27 cellular contexts compared by ENCODE assay signal in the genomic region with DNA sequence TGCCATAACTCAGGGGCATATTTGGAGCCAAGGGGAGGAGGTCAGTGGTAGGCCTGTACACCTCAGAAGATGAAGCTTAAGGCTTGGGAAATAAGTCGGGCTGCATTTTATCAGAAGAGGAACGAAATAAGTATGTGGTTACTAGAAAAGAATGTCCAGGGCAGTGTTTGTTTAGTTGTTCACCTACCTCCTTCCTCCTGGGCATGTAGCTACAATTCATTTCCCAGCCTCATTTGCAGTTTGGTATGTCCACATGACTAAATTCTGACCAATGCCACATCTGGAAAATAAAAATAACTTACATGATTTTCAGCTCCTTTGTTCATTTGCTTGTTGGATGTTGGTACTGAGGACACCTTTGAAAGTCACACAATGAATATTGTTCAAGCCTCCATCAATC.
"Had no signal": no experiment of that assay in that cellular context is flagged by ENCODE, and none has a peak within 500 bp of the region (broad histone marks: within the 10 kb centered on the region; RNA-seq: fewer than 3 reads in every experiment).

No MANE protein-coding gene starts in this region.

- H3K36me3 ChIP-seq: ascending aorta, brain microvascular endothelial cell, cardiac muscle cell, SJSA1 had no signal

- H2AFZ ChIP-seq: PC-9 had no signal

- H3K27me3 ChIP-seq: ascending aorta, brain microvascular endothelial cell, cardiac muscle cell, SJSA1 had no signal

- ATAC-seq: activated CD8-positive, alpha-beta T cell treated with anti-CD3 and anti-CD28 coated beads, Interleukin-2, amount 10 ng/mL, durations not matched to agents 7 days and 5 days had no signal

- H3K27ac ChIP-seq: ascending aorta, brain microvascular endothelial cell, cardiac muscle cell, PC-9, RWPE1, SJSA1 had no signal

- H3K9me3 ChIP-seq: ascending aorta, SJSA1 had no signal

- H3K4me1 ChIP-seq: ascending aorta, SJSA1 had no signal

- FAIRE-seq: RCC 7860, TTC549 had no signal

- H3K4me2 ChIP-seq: PC-9 had no signal

- H3K4me3 ChIP-seq: ascending aorta, cardiac muscle cell, PC-9, SJSA1 had no signal

- DNase-seq: activated CD4-positive, alpha-beta T cell treated with anti-CD3 and anti-CD28 coated beads, Interleukin-2, amount 10 ng/mL, durations not matched to agents 7 days and 5 days; activated CD4-positive, alpha-beta T cell treated with anti-CD3 and anti-CD28 coated beads, Interleukin-2, amount 50 U/mL, for 48 hours; activated CD8-positive, alpha-beta T cell treated with anti-CD3 and anti-CD28 coated beads, Interleukin-2, amount 10 ng/mL, durations not matched to agents 7 days and 5 days; activated gamma-delta T cell; activated naive CD4-positive, alpha-beta T cell treated with Interleukin-2 at 50 U/mL for 16 hours; activated naive CD8-positive, alpha-beta T cell treated with anti-CD3 and anti-CD28 coated beads, Interleukin-2, amount 10 ng/mL, durations not matched to agents 7 days and 5 days; activated T-cell treated with anti-CD3 and anti-CD28 coated beads, Interleukin-2, amount 50 U/mL, for 24 hours; amygdala; brain microvascular endothelial cell; Kasumi-1; KG1; NCI-H1105; NCI-H1417 treated with DMSO at 0.1 percent for 48 hours; NCI-H187 treated with DMSO at 0.1 percent for 48 hours; NCI-H2081 treated with DMSO at 0.1 percent for 48 hours; NCI-H510A; NCI-H526; NCI-H748 treated with DMSO at 0.1 percent for 48 hours; NK-92 treated with Interleukin-12 subunit alpha and Interleukin-12 subunit beta, amount 100 ng/mL, for 24 hours; PC-9; Right ventricle myocardium superior had no signal
